ENCODE assay signal across 16 cellular contexts in genomic region chr7:91310829-91311460, GRCh38. TPM values are rescaled to one million over a fixed set of nuclear protein-coding genes. Genes with fewer than 3 reads are reported as not detected.
DNase-seq lines count a peak whose midpoint lies in the region; ATAC-seq and TF ChIP-seq lines count a peak whose summit lies in the region.
"Had no signal": no experiment of that assay in that cellular context is flagged by ENCODE, and none has a peak within 500 bp of the region (broad histone marks: within the 10 kb centered on the region; RNA-seq: fewer than 3 reads in every experiment).

No MANE protein-coding gene starts in this region.

- WGBS in GM23248 (ENCODE audit: low coverage in 1 of 2, low lambda C conversion rate in 2 of 2, missing lambda C conversion rate in 2 of 2), 2 experiments: 47 to 53% methylated on average over 7 of the region's 7 CpGs
- 36% methylated on average over 7 of the region's 7 CpGs for WGBS in smooth muscle cell (ENCODE audit: low lambda C conversion rate)

- no peaks in the 10 kb centered on the region for H3K9me2 ChIP-seq in GM23248 (ENCODE audit: insufficient read depth)

- H3K36me3 Mint-ChIP-seq in osteocyte (ENCODE audit: unreplicated experiment): no peaks in the 10 kb centered on the region

- no peaks in the 10 kb centered on the region for H3K27me3 Mint-ChIP-seq in osteocyte (ENCODE audit: unreplicated experiment)

- H3K36me3 ChIP-seq in GM23248 (ENCODE audit: low read depth): no peaks in the 10 kb centered on the region
- no peaks in the 10 kb centered on the region for H3K36me3 ChIP-seq in WERI-Rb-1
- no peaks in the 10 kb centered on the region for H3K36me3 ChIP-seq in smooth muscle cell (ENCODE audit: low read depth)

- no peak overlapping the region for H3K4me3 Mint-ChIP-seq in osteocyte (ENCODE audit: unreplicated experiment)
- H3K4me3 Mint-ChIP-seq: activated naive CD4-positive, alpha-beta T cell treated with anti-CD3 and anti-CD28 coated beads for 36 hours had no signal

- DNase-seq in GM23248 (peak; percentile 78), WERI-Rb-1 (peak; percentile 71), left ventricle myocardium superior (no peak), smooth muscle cell (lab: John Stamatoyannopoulos, UW; ENCODE audit: unreplicated experiment) (no peak), NK-92 (lab: John Stamatoyannopoulos, UW; ENCODE audit: unreplicated experiment) (no peak), cortex of kidney (lab: John Stamatoyannopoulos, UW) (no peak), osteocyte (ENCODE audit: extremely low spot score, unreplicated experiment) (no peak), SK-N-DZ (ENCODE audit: low spot score) (no peak)
- DNase-seq: activated CD4-positive, alpha-beta T cell treated with anti-CD3 and anti-CD28 coated beads, Interleukin-2, amount 50 U/mL, for 4 hours; activated naive CD4-positive, alpha-beta T cell treated with anti-CD3 and anti-CD28 coated beads for 36 hours; COR-L47; Karpas-422; NCI-H510A had no signal

- no peaks in the 10 kb centered on the region for H4K20me1 ChIP-seq in GM23248 (ENCODE audit: insufficient read depth)
- H4K20me1 ChIP-seq in smooth muscle cell (ENCODE audit: low read depth): no peaks in the 10 kb centered on the region

- peak overlapping the region; percentile 31 for H2AFZ ChIP-seq in GM23248
- H2AFZ ChIP-seq in smooth muscle cell (ENCODE audit: low read depth): peak overlapping the region; percentile 51
- H2AFZ ChIP-seq: hepatocyte had no signal

- H3K27ac ChIP-seq in GM23248 (no peak overlapping the region), WERI-Rb-1 (no peak overlapping the region), smooth muscle cell (ENCODE audit: low read depth) (peak overlapping the region; percentile 66)
- H3K27ac ChIP-seq: hepatocyte had no signal

- H3K9ac ChIP-seq in GM23248 (no peak overlapping the region), smooth muscle cell (ENCODE audit: low read depth) (no peak overlapping the region)

- no peaks in the 10 kb centered on the region for H3K79me2 ChIP-seq in GM23248 (ENCODE audit: insufficient read depth)
- no peaks in the 10 kb centered on the region for H3K79me2 ChIP-seq in smooth muscle cell (ENCODE audit: low read depth)
- H3K79me2 ChIP-seq: hepatocyte had no signal

- peaks cover 6% of the 10 kb centered on the region for H3K4me1 Mint-ChIP-seq in osteocyte (ENCODE audit: unreplicated experiment)

- H3F3A ChIP-seq in GM23248 (ENCODE audit: insufficient read depth) (no peaks in the 10 kb centered on the region), smooth muscle cell (ENCODE audit: low read depth) (no peaks in the 10 kb centered on the region)

- TF ChIP-seq CTCF in WERI-Rb-1 (IDR thresholded peaks at IDR 0.05; ENCODE audit: low read depth, low read length) (no peak), smooth muscle cell (IDR thresholded peaks at IDR 0.05; ENCODE audit: borderline replicate concordance, insufficient read depth, poor library complexity, severe bottlenecking) (no peak), osteocyte (IDR thresholded peaks at IDR 0.05) (no peak)

- H3K9me3 ChIP-seq in GM23248 (ENCODE audit: low read depth): no peaks in the 10 kb centered on the region
- H3K9me3 ChIP-seq in WERI-Rb-1 (ENCODE audit: severe bottlenecking): no peaks in the 10 kb centered on the region
- no peaks in the 10 kb centered on the region for H3K9me3 ChIP-seq in smooth muscle cell (replicated peaks; ENCODE audit: low read depth)
- H3K9me3 ChIP-seq: mucosa of descending colon had no signal

- H3K4me1 ChIP-seq in GM23248 (ENCODE audit: insufficient read depth): 0 out of 2 replicates have a peak, but pooled peaks cover 4% of the 10 kb centered on the region
- peaks cover 9% of the 10 kb centered on the region for H3K4me1 ChIP-seq in smooth muscle cell (ENCODE audit: low read depth)

- no peak overlapping the region for H3K27ac Mint-ChIP-seq in osteocyte (ENCODE audit: unreplicated experiment)
- H3K27ac Mint-ChIP-seq: activated naive CD4-positive, alpha-beta T cell treated with anti-CD3 and anti-CD28 coated beads for 36 hours had no signal

- H3K4me3 ChIP-seq in GM23248: no peak overlapping the region
- H3K4me3 ChIP-seq in WERI-Rb-1 (ENCODE audit: low read depth, low read length): peak overlapping the region; percentile 29; the same call in 1 of the 2 replicates
- H3K4me3 ChIP-seq in smooth muscle cell: no peak overlapping the region
- H3K4me3 ChIP-seq: hepatocyte, mucosa of descending colon had no signal

- H3K4me2 ChIP-seq in GM23248 (ENCODE audit: unreplicated experiment): peak overlapping the region; percentile 6
- H3K4me2 ChIP-seq in smooth muscle cell: peak overlapping the region; percentile 25
- H3K4me2 ChIP-seq: hepatocyte had no signal

- intact Hi-C loops in left ventricle myocardium superior (cut with micrococcal nuclease): no loop called here

- H3K27me3 ChIP-seq in GM23248 (replicated peaks; ENCODE audit: insufficient read depth): no peaks in the 10 kb centered on the region
- H3K27me3 ChIP-seq in WERI-Rb-1 (ENCODE audit: insufficient read depth, low read depth, severe bottlenecking): no peaks in the 10 kb centered on the region
- no peaks in the 10 kb centered on the region for H3K27me3 ChIP-seq in smooth muscle cell (ENCODE audit: low read depth)
- H3K27me3 ChIP-seq: hepatocyte had no signal

- ATAC-seq in left ventricle myocardium superior: peak; percentile 65
- ATAC-seq: HCT116, mucosa of descending colon had no signal

- in situ Hi-C loops in GM23248 (cut with MboI): no loop called here

- H3K9me3 Mint-ChIP-seq in osteocyte (ENCODE audit: unreplicated experiment): peaks cover 11% of the 10 kb centered on the region
- H3K9me3 Mint-ChIP-seq: activated naive CD4-positive, alpha-beta T cell treated with anti-CD3 and anti-CD28 coated beads for 36 hours had no signal

RNA-seq across cellular contexts. Expression of gene FZD1, which starts 46.7 kb away (rescaled TPM):
- total RNA-seq in GM23248 (2014; rRNA removed; shearing (Covaris generic)): 15.1 and 18.5 TPM in 2 replicates
- polyA plus RNA-seq in GM23248 (2016; fragmentation: Nextera tagmentation; extraction: Ambion mirVana) (3.8 and 4.0 TPM in 2 replicates), smooth muscle cell (25.3 and 36.2 TPM in 2 replicates)
- total RNA-seq in left ventricle myocardium superior (12.1 TPM), smooth muscle cell (32.4 and 42.1 TPM in 2 replicates), osteocyte (19.4 and 20.0 TPM in 2 replicates)
- polyA plus RNA-seq in SK-N-DZ (2014; cell fraction: cytosol; rRNA removed): 7.2 and 8.8 TPM in 2 replicates
- polyA plus RNA-seq in SK-N-DZ (2014; cell fraction: nucleus; rRNA removed): 4.0 and 6.0 TPM in 2 replicates

Comparison
In these comparisons a context has a peak if more than half of its experiments do, and no peak if none do; other contexts are left out.
1. DNase-seq: peak in GM23248 (single experiment) and WERI-Rb-1 (single experiment); none in left ventricle myocardium superior (single experiment), smooth muscle cell (single experiment), NK-92 (single experiment), cortex of kidney (single experiment), osteocyte (single experiment) and SK-N-DZ (single experiment).